In genomic region chr19:8654591-8655339, GRCh38 we compare ENCODE assay signal across 8 cellular contexts. TPM values are rescaled to one million over a fixed set of nuclear protein-coding genes. Genes with fewer than 3 reads are reported as not detected.
DNase-seq lines count a peak whose midpoint lies in the region; ATAC-seq and TF ChIP-seq lines count a peak whose summit lies in the region.

No MANE protein-coding gene starts in this region.

- peaks cover 4% of the 10 kb centered on the region for H3K27me3 Mint-ChIP-seq in glutamatergic neuron (ENCODE audit: unreplicated experiment)

- H3K4me3 ChIP-seq in BE2C (ENCODE audit: low read depth, low read length) (no peak overlapping the region), psoas muscle (no peak overlapping the region)

- no peaks in the 10 kb centered on the region for H3K9me3 ChIP-seq in BE2C
- no peaks in the 10 kb centered on the region for H3K9me3 ChIP-seq in psoas muscle

- CTCF ChIA-PET in HEK293T (lab: Yijun Ruan, JAX) = interaction anchor here (0.6 to 2.6 kb wide), 4 partner anchors 39 to 420 kb away, joined by 4 to 19 read pairs (median 4); no protein-coding TSS in a partner anchor

- no peak overlapping the region for H3K27ac ChIP-seq in psoas muscle

- peak; percentile 92 for TF ChIP-seq CTCF in BE2C (IDR thresholded peaks at IDR 0.05; ENCODE audit: low read depth, low read length)
- TF ChIP-seq CTCF in glutamatergic neuron (IDR thresholded peaks at IDR 0.05; ENCODE audit: partially characterized antibody, unreplicated experiment) = peak; percentile 99
- TF ChIP-seq CTCF in psoas muscle (IDR thresholded peaks at IDR 0.05) = peak; percentile 81

- H3K4me3 Mint-ChIP-seq in glutamatergic neuron (ENCODE audit: unreplicated experiment) = no peak overlapping the region

- H3K9me3 Mint-ChIP-seq in glutamatergic neuron (ENCODE audit: unreplicated experiment) = peaks cover 4% of the 10 kb centered on the region

- H3K36me3 ChIP-seq in BE2C (no peaks in the 10 kb centered on the region), psoas muscle (ENCODE audit: insufficient read depth in 1 of 2, low read depth in 1 of 2) (no peaks in the 10 kb centered on the region)

- H3K4me1 ChIP-seq in BE2C (no peaks in the 10 kb centered on the region), psoas muscle (no peaks in the 10 kb centered on the region)

- DNase-seq in BE2C (peak; percentile 55), HEK293T (ENCODE audit: extremely low spot score) (peak; percentile 83), SHP77 treated with DMSO at 0.1 percent for 48 hours (lab: John Stamatoyannopoulos, UW) (peak; percentile 58), activated gamma-delta T cell (lab: John Stamatoyannopoulos, UW) (peak; percentile 43), glutamatergic neuron (peak; percentile 77), psoas muscle (peak; percentile 35 to 64), NCI-H510A (lab: John Stamatoyannopoulos, UW) (no peak)

- intact Hi-C loops in psoas muscle (cut with DNase I) = loop anchor here in 1 of 2 donors (2.0 to 5.0 kb wide), 2 partner anchors 38 to 423 kb away; no protein-coding TSS in a partner anchor

- ATAC-seq in psoas muscle (peak in 1 of 4 donors; percentile 53), GM21390 (IDR thresholded peaks at IDR 0.05; ENCODE audit: unreplicated experiment) (no peak)

- H3K27ac Mint-ChIP-seq in glutamatergic neuron (ENCODE audit: unreplicated experiment) = no peak overlapping the region

- H3K27me3 ChIP-seq in BE2C (peaks cover 4% of the 10 kb centered on the region), psoas muscle (ENCODE audit: insufficient read depth in 3 of 3, low read length in 2 of 3) (peaks cover 0 to 8% (median 0%) of the 10 kb centered on the region in 3 donors)

- POLR2A ChIA-PET in HEK293T (lab: Yijun Ruan, JAX) = no interaction called here

- no peaks in the 10 kb centered on the region for H3K4me1 Mint-ChIP-seq in glutamatergic neuron (ENCODE audit: low read depth, unreplicated experiment)

- H3K36me3 Mint-ChIP-seq in glutamatergic neuron (ENCODE audit: unreplicated experiment) = no peaks in the 10 kb centered on the region

- WGBS in psoas muscle, 3 donors = 3 to 6% (median 4%) methylated on average over 15 of the region's 15 CpGs

TF ChIP-seq in HEK293T, 16 proteins besides CTCF, POLR2A, EP300 and RAD21:
- TF ChIP-seq PKNOX1 (IDR thresholded peaks at IDR 0.05) (no peak), ZNF384 (IDR thresholded peaks at IDR 0.05) (no peak), FOXK2 (IDR thresholded peaks at IDR 0.05) (no peak), FOXA1 (IDR thresholded peaks at IDR 0.05) (no peak), ARNT (IDR thresholded peaks at IDR 0.05) (no peak), LEF1 (IDR thresholded peaks at IDR 0.05; ENCODE audit: borderline replicate concordance) (no peak), ELF4 (IDR thresholded peaks at IDR 0.05) (no peak), SP1 (IDR thresholded peaks at IDR 0.05) (no peak), L3MBTL2 (conservative IDR thresholded peaks at IDR 0.05) (no peak), FOXM1 (IDR thresholded peaks at IDR 0.05; ENCODE audit: borderline replicate concordance) (no peak), CTBP1 (IDR thresholded peaks at IDR 0.05; ENCODE audit: borderline replicate concordance) (no peak), SUZ12 (IDR thresholded peaks at IDR 0.05) (no peak), NFRKB (IDR thresholded peaks at IDR 0.05) (no peak), HDGF (IDR thresholded peaks at IDR 0.05; ENCODE audit: borderline replicate concordance) (no peak), TARDBP (IDR thresholded peaks at IDR 0.05) (no peak), BHLHE40 (IDR thresholded peaks at IDR 0.05; ENCODE audit: borderline replicate concordance) (no peak)

RNA-seq across cellular contexts. Expression of gene NFILZ, which starts 24.3 kb away (rescaled TPM):
- polyA plus RNA-seq in BE2C (2012; ENCODE audit: insufficient read depth, insufficient read length, low read depth) = not detected
- total RNA-seq in glutamatergic neuron (ENCODE audit: unreplicated experiment) = not detected
- total RNA-seq in psoas muscle = not detected
- not detected for polyA plus RNA-seq in psoas muscle

RNA-seq across cellular contexts. Expression of gene ACTL9, which starts 43.8 kb away (rescaled TPM):
- polyA plus RNA-seq in BE2C (2012; ENCODE audit: insufficient read depth, insufficient read length, low read depth) = not detected
- not detected for total RNA-seq in glutamatergic neuron (ENCODE audit: unreplicated experiment)
- total RNA-seq in psoas muscle = not detected
- polyA plus RNA-seq in psoas muscle = not detected

RNA-seq across cellular contexts. Expression of gene ADAMTS10, which starts 44.2 kb away (rescaled TPM):
- 1.4 TPM for polyA plus RNA-seq in BE2C (2012; ENCODE audit: insufficient read depth, insufficient read length, low read depth)
- total RNA-seq in glutamatergic neuron (ENCODE audit: unreplicated experiment) (87.6 TPM), psoas muscle (1 to 10 TPM; 1.9 to 8.2 (median 3.8) TPM)
- polyA plus RNA-seq in psoas muscle = 1 to 10 TPM; 3.4 to 3.8 (median 3.4) TPM
